In genomic region chr2:28997847-28998735, GRCh38 we compare ENCODE assay signal across 18 cellular contexts. TPM values are rescaled to one million over a fixed set of nuclear protein-coding genes. Genes with fewer than 3 reads are reported as not detected.
DNase-seq lines count a peak whose midpoint lies in the region; ATAC-seq and TF ChIP-seq lines count a peak whose summit lies in the region.
"Had no signal": no experiment of that assay in that cellular context is flagged by ENCODE, and none has a peak within 500 bp of the region (broad histone marks: within the 10 kb centered on the region; RNA-seq: fewer than 3 reads in every experiment).

No MANE protein-coding gene starts in this region.

- POLR2A ChIA-PET in CD8-positive, alpha-beta memory T cell (lab: Charles Lee) = no interaction called here

- peak overlapping the region in 1 of 7 donors; percentile 5 for H3K4me3 Mint-ChIP-seq in CD8-positive, alpha-beta memory T cell
- H3K4me3 Mint-ChIP-seq in endothelial cell (ENCODE audit: unreplicated experiment) = no peak overlapping the region
- no peak overlapping the region for H3K4me3 Mint-ChIP-seq in glutamatergic neuron (ENCODE audit: unreplicated experiment)
- H3K4me3 Mint-ChIP-seq: H9 had no signal

- H3K9me3 ChIP-seq in CD8-positive, alpha-beta memory T cell (ENCODE audit: low read length) = no peaks in the 10 kb centered on the region
- no peaks in the 10 kb centered on the region for H3K9me3 ChIP-seq in smooth muscle cell (replicated peaks; ENCODE audit: low read depth)
- H3K9me3 ChIP-seq: A549, MG63 had no signal

- no peak overlapping the region for H3K9ac ChIP-seq in smooth muscle cell (ENCODE audit: low read depth)

- no peaks in the 10 kb centered on the region for H3K9me3 Mint-ChIP-seq in CD8-positive, alpha-beta memory T cell
- H3K9me3 Mint-ChIP-seq in endothelial cell (ENCODE audit: unreplicated experiment) (no peaks in the 10 kb centered on the region), glutamatergic neuron (ENCODE audit: unreplicated experiment) (no peaks in the 10 kb centered on the region)
- H3K9me3 Mint-ChIP-seq: H9 had no signal

- H2AFZ ChIP-seq in smooth muscle cell (ENCODE audit: low read depth) = no peak overlapping the region

- H3F3A ChIP-seq in smooth muscle cell (ENCODE audit: low read depth) = no peaks in the 10 kb centered on the region

- H3K27ac ChIP-seq in CD8-positive, alpha-beta memory T cell (ENCODE audit: low read depth, low read length) = no peak overlapping the region
- no peak overlapping the region for H3K27ac ChIP-seq in smooth muscle cell (ENCODE audit: low read depth)
- H3K27ac ChIP-seq: A549, C4-2B had no signal

- CTCF ChIA-PET in CD8-positive, alpha-beta memory T cell (lab: Charles Lee) = interaction anchor here (4.6 kb wide), 1 partner anchor 15 kb away, joined by 45 read pairs; no protein-coding TSS in a partner anchor

- peak overlapping the region; percentile 68 for H3K4me2 ChIP-seq in smooth muscle cell
- H3K4me2 ChIP-seq: A549 had no signal

- WGBS in smooth muscle cell (ENCODE audit: low lambda C conversion rate) = 92% methylated on average over 17 of the region's 17 CpGs

- H3K27ac Mint-ChIP-seq in CD8-positive, alpha-beta memory T cell = peak overlapping the region in 5 of 8 donors; percentile 22 to 72 (median 63)
- H3K27ac Mint-ChIP-seq in endothelial cell (ENCODE audit: unreplicated experiment) = peak overlapping the region; percentile 0
- no peak overlapping the region for H3K27ac Mint-ChIP-seq in glutamatergic neuron (ENCODE audit: unreplicated experiment)
- H3K27ac Mint-ChIP-seq: H9 had no signal

- no peak for ATAC-seq in HG03045 (IDR thresholded peaks at IDR 0.05; ENCODE audit: unreplicated experiment)

- peaks cover 33 to 37% (median 34%) of the 10 kb centered on the region in 3 donors for H3K4me1 Mint-ChIP-seq in CD8-positive, alpha-beta memory T cell
- H3K4me1 Mint-ChIP-seq in endothelial cell (ENCODE audit: unreplicated experiment) (no peaks in the 10 kb centered on the region), glutamatergic neuron (ENCODE audit: low read depth, unreplicated experiment) (no peaks in the 10 kb centered on the region)

- H3K27me3 ChIP-seq in CD8-positive, alpha-beta memory T cell (ENCODE audit: insufficient read depth, low read length, poor library complexity, severe bottlenecking) = no peaks in the 10 kb centered on the region
- H3K27me3 ChIP-seq in smooth muscle cell (ENCODE audit: low read depth) = no peaks in the 10 kb centered on the region
- H3K27me3 ChIP-seq: MG63 had no signal

- H3K36me3 Mint-ChIP-seq in CD8-positive, alpha-beta memory T cell = no peaks in the 10 kb centered on the region
- H3K36me3 Mint-ChIP-seq in endothelial cell (ENCODE audit: low read depth, unreplicated experiment) = no peaks in the 10 kb centered on the region
- no peaks in the 10 kb centered on the region for H3K36me3 Mint-ChIP-seq in glutamatergic neuron (ENCODE audit: unreplicated experiment)

- no peak overlapping the region for H3K4me3 ChIP-seq in CD8-positive, alpha-beta memory T cell (ENCODE audit: low read length)
- no peak overlapping the region for H3K4me3 ChIP-seq in smooth muscle cell
- H3K4me3 ChIP-seq: A549, MG63 had no signal

- TF ChIP-seq CTCF in endothelial cell (IDR thresholded peaks at IDR 0.05; ENCODE audit: unreplicated experiment) (no peak), smooth muscle cell (IDR thresholded peaks at IDR 0.05; ENCODE audit: borderline replicate concordance, insufficient read depth, poor library complexity, severe bottlenecking) (no peak), glutamatergic neuron (IDR thresholded peaks at IDR 0.05; ENCODE audit: partially characterized antibody, unreplicated experiment) (no peak)

- DNase-seq in CD8-positive, alpha-beta memory T cell = no peak
- DNase-seq in NCI-H69 (lab: John Stamatoyannopoulos, UW) (peak; percentile 18), endothelial cell (ENCODE audit: low spot score) (no peak), smooth muscle cell (lab: John Stamatoyannopoulos, UW; ENCODE audit: unreplicated experiment) (no peak), DMS 273 treated with DMSO at 0.1 percent for 48 hours (lab: John Stamatoyannopoulos, UW) (no peak), glutamatergic neuron (no peak)
- DNase-seq: H9; Karpas-422; NCI-H1092; NCI-H1694; NCI-H526; NK-92 treated with Interleukin-12 subunit alpha and Interleukin-12 subunit beta, amount 100 ng/mL, for 24 hours; SIG-M5 had no signal

- H3K4me1 ChIP-seq in CD8-positive, alpha-beta memory T cell (ENCODE audit: insufficient read depth, low read length) = peaks cover 31% of the 10 kb centered on the region
- H3K4me1 ChIP-seq in smooth muscle cell (ENCODE audit: low read depth) = peaks cover 4% of the 10 kb centered on the region

- peaks cover 0 to 2% of the 10 kb centered on the region in 2 donors for H3K27me3 Mint-ChIP-seq in CD8-positive, alpha-beta memory T cell
- H3K27me3 Mint-ChIP-seq in endothelial cell (ENCODE audit: unreplicated experiment) (peaks cover 7% of the 10 kb centered on the region), glutamatergic neuron (ENCODE audit: unreplicated experiment) (peaks cover 2% of the 10 kb centered on the region)

- H4K20me1 ChIP-seq in smooth muscle cell (ENCODE audit: low read depth) = no peaks in the 10 kb centered on the region

- H3K79me2 ChIP-seq in smooth muscle cell (ENCODE audit: low read depth) = no peaks in the 10 kb centered on the region

- H3K36me3 ChIP-seq in CD8-positive, alpha-beta memory T cell (ENCODE audit: insufficient read depth, low read length) = no peaks in the 10 kb centered on the region
- no peaks in the 10 kb centered on the region for H3K36me3 ChIP-seq in smooth muscle cell (ENCODE audit: low read depth)
- H3K36me3 ChIP-seq: MG63 had no signal

RNA-seq across cellular contexts. Expression of gene TOGARAM2, which starts 17.0 kb away (rescaled TPM):
- 1 to 10 TPM; 5.0 to 5.2 TPM for total RNA-seq in CD8-positive, alpha-beta memory T cell
- polyA plus RNA-seq in CD8-positive, alpha-beta memory T cell = 2.5 TPM
- total RNA-seq in endothelial cell (ENCODE audit: unreplicated experiment) (0.23 TPM), smooth muscle cell (0.09 and 0.72 TPM in 2 replicates), glutamatergic neuron (ENCODE audit: unreplicated experiment) (not detected)
- polyA plus RNA-seq in smooth muscle cell = 1.1 and 1.9 TPM in 2 replicates
- total RNA-seq: RPMI7951 had no signal
